In genomic region chr18:33839452-33840225, GRCh38 we compare ENCODE assay signal across 9 cellular contexts.
A peak's percentile ranks its signal among the peaks of the same experiment; 100 is the strongest.
DNase-seq lines count a peak whose midpoint lies in the region; ATAC-seq and TF ChIP-seq lines count a peak whose summit lies in the region.
"Had no signal": no experiment of that assay in that cellular context is flagged by ENCODE, and none has a peak within 500 bp of the region (broad histone marks: within the 10 kb centered on the region; RNA-seq: fewer than 3 reads in every experiment).

No MANE protein-coding gene starts in this region.

- peak; percentile 67 for ATAC-seq in GM21825 (IDR thresholded peaks at IDR 0.05; ENCODE audit: unreplicated experiment)
- no peak for ATAC-seq in naive thymus-derived CD4-positive, alpha-beta T cell

- TF ChIP-seq CTCF in NB4 (IDR thresholded peaks at IDR 0.05; ENCODE audit: low read depth, low read length) (peak; percentile 71), SU-DHL-6 (IDR thresholded peaks at IDR 0.05; ENCODE audit: insufficient read depth, low read length, poor library complexity, severe bottlenecking) (peak; percentile 88)

- H4K20me1 ChIP-seq in SU-DHL-6 (ENCODE audit: low read depth, low read length) = no peaks in the 10 kb centered on the region

- no peaks in the 10 kb centered on the region for H3K79me2 ChIP-seq in SU-DHL-6 (ENCODE audit: insufficient read depth, low read length)
- H3K79me2 ChIP-seq: parathyroid adenoma had no signal

- H3K27ac ChIP-seq in SU-DHL-6 (ENCODE audit: low read depth, low read length) = no peak overlapping the region
- no peak overlapping the region for H3K27ac ChIP-seq in naive thymus-derived CD4-positive, alpha-beta T cell (ENCODE audit: low read depth, low read length)
- H3K27ac ChIP-seq: parathyroid adenoma had no signal

- no peaks in the 10 kb centered on the region for H3K9me3 ChIP-seq in SU-DHL-6 (ENCODE audit: insufficient read depth, low read length)
- no peaks in the 10 kb centered on the region for H3K9me3 ChIP-seq in naive thymus-derived CD4-positive, alpha-beta T cell (ENCODE audit: control insufficient read depth in 2 of 3, low read length in 3 of 3)

- no peak overlapping the region for H3K4me3 ChIP-seq in NB4 (ENCODE audit: low read depth, low read length)
- no peak overlapping the region for H3K4me3 ChIP-seq in SU-DHL-6 (ENCODE audit: insufficient read depth, low read length, poor library complexity, severe bottlenecking)
- no peak overlapping the region for H3K4me3 ChIP-seq in naive thymus-derived CD4-positive, alpha-beta T cell (ENCODE audit: low read length)

- H3K27ac Mint-ChIP-seq in naive thymus-derived CD4-positive, alpha-beta T cell = no peak overlapping the region

- TF ChIP-seq POLR2A in NB4 (IDR thresholded peaks at IDR 0.05; ENCODE audit: extremely low read depth, insufficient read length) = no peak

- H3K4me1 Mint-ChIP-seq in naive thymus-derived CD4-positive, alpha-beta T cell = no peaks in the 10 kb centered on the region

- no peaks in the 10 kb centered on the region for H3K36me3 ChIP-seq in SU-DHL-6 (ENCODE audit: low read length)
- H3K36me3 ChIP-seq in naive thymus-derived CD4-positive, alpha-beta T cell (ENCODE audit: control insufficient read depth in 2 of 3, insufficient read depth in 3 of 3, low read length in 3 of 3) = no peaks in the 10 kb centered on the region

- H3K27me3 ChIP-seq in SU-DHL-6 (ENCODE audit: low read length) = no peaks in the 10 kb centered on the region
- H3K27me3 ChIP-seq in naive thymus-derived CD4-positive, alpha-beta T cell (ENCODE audit: control insufficient read depth in 2 of 2, insufficient read depth in 2 of 2, low read length in 2 of 2) = no peaks in the 10 kb centered on the region

- H3K4me1 ChIP-seq in naive thymus-derived CD4-positive, alpha-beta T cell (ENCODE audit: control insufficient read depth in 2 of 2, insufficient read depth in 2 of 2, low read length in 2 of 2) = no peaks in the 10 kb centered on the region
- H3K4me1 ChIP-seq: parathyroid adenoma had no signal

- H3K36me3 Mint-ChIP-seq in naive thymus-derived CD4-positive, alpha-beta T cell = no peaks in the 10 kb centered on the region

- POLR2A ChIA-PET in naive thymus-derived CD4-positive, alpha-beta T cell (lab: Charles Lee) = no interaction called here

- H3K9me2 ChIP-seq in SU-DHL-6 (replicated peaks; ENCODE audit: insufficient read depth, low read length) = no peaks in the 10 kb centered on the region

- intact Hi-C loops in naive thymus-derived CD4-positive, alpha-beta T cell (cut with micrococcal nuclease) = loop anchor here in 1 of 2 donors (2.0 kb wide), 1 partner anchor 949 kb away; no protein-coding TSS in a partner anchor

- no peak overlapping the region for H3K9ac ChIP-seq in SU-DHL-6 (ENCODE audit: low read length)
- H3K9ac ChIP-seq: parathyroid adenoma had no signal

- no peak overlapping the region for H2AFZ ChIP-seq in SU-DHL-6 (ENCODE audit: low read depth, low read length, severe bottlenecking)
- H2AFZ ChIP-seq: parathyroid adenoma had no signal

- no peaks in the 10 kb centered on the region for H3K27me3 Mint-ChIP-seq in naive thymus-derived CD4-positive, alpha-beta T cell

- DNase-seq in DMS153 (lab: John Stamatoyannopoulos, UW) (peak; percentile 31), NB4 (ENCODE audit: low read depth) (peak; percentile 57), glomerular visceral epithelial cell (ENCODE audit: extremely low spot score) (peak; percentile 40), stromal cell of bone marrow (ENCODE audit: low read depth) (peak; percentile 23)
- no peak for DNase-seq in stimulated activated CD4-positive, alpha-beta T cell treated with anti-CD3 and anti-CD28 coated beads, Interleukin-4, amount 100 ng/mL, for 4 hours
- no peak for DNase-seq in naive thymus-derived CD4-positive, alpha-beta T cell

- H3K9me3 Mint-ChIP-seq in naive thymus-derived CD4-positive, alpha-beta T cell = peaks cover 0 to 15% (median 3%) of the 10 kb centered on the region in 11 donors

- no peaks in the 10 kb centered on the region for H3F3A ChIP-seq in SU-DHL-6 (ENCODE audit: insufficient read depth)

- CTCF ChIA-PET in naive thymus-derived CD4-positive, alpha-beta T cell (lab: Charles Lee) = no interaction called here

- H3K4me2 ChIP-seq in SU-DHL-6 (ENCODE audit: low read depth, low read length, poor library complexity, severe bottlenecking) = no peak overlapping the region

- no peak overlapping the region for H3K4me3 Mint-ChIP-seq in naive thymus-derived CD4-positive, alpha-beta T cell

Comparison
In these comparisons a context has a peak if more than half of its experiments do, and no peak if none do; other contexts are left out.
1. DNase-seq: peak in DMS153 (single experiment), NB4 (single experiment), glomerular visceral epithelial cell (single experiment) and stromal cell of bone marrow (single experiment); none in stimulated activated CD4-positive, alpha-beta T cell treated with anti-CD3 and anti-CD28 coated beads, Interleukin-4, amount 100 ng/mL, for 4 hours (0 of 2) and naive thymus-derived CD4-positive, alpha-beta T cell (0 of 9).